In the genomic region with DNA sequence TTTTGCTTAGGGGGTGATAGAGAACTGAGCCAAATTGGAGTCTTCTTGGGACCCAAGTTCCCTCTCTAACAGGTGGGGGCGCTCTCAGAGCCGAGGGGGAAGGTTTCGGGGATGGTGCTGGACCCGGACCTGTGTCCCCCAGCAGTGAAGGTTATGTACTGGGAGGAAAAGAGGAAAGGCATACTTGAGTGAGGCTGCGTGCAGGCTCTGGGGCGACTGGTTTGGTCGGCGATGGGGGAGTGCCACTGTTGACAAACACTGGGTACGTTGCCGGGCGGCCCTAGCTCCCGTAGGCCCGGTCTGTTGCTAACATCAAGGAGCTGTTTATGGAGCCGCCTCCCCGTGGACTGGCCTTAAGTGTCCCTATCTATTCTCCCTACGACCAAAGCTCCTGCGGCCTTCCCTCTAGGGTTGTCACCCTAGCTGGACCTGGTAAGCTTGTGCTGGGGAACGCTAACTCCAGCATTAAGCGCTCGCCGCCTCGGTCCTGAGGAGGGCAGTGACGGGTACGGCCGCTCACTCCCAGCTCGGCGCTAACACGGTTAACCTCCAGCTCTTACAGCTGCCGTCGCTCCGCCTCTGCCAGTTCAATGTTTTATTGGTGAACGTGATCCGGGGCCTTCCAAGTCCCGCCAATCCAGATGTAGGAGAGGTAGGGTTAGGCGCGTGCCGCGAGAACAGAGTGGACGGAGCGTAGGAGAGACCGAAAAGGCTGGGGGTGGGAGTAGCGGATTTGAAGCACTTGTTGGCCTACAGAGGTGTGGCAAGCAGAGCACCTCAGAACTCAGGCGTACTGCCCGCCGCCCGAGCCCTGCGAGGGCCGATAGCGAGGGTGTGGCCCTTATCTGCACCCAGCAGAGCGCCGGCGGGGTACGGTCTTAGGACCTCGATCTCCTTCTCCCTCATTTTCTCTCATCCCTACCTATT, we compare ENCODE assay signal across 8 cellular contexts. TPM values are rescaled to one million over a fixed set of nuclear protein-coding genes. Genes with fewer than 3 reads are reported as not detected.
DNase-seq lines count a peak whose midpoint lies in the region; ATAC-seq and TF ChIP-seq lines count a peak whose summit lies in the region.

PPOX (plus strand) TSS at position 685 of the 927 bp plus-strand sequence. CDS start 422 bp downstream, outside the sequence.

- ATAC-seq in GM21576 (IDR thresholded peaks at IDR 0.05; ENCODE audit: unreplicated experiment), result peak; percentile 91

- TF ChIP-seq EP300 in Ishikawa (IDR thresholded peaks at IDR 0.05; ENCODE audit: borderline replicate concordance), result no peak

- peak; percentile 99 for DNase-seq in DMS53 (lab: John Stamatoyannopoulos, UW)
- peak; percentile 77 for DNase-seq in OCI-M2 (lab: John Stamatoyannopoulos, UW; ENCODE audit: unreplicated experiment)
- peak; percentile 81 for DNase-seq in activated T-cell treated with anti-CD3 and anti-CD28 coated beads for 4 hours
- DNase-seq in epithelial cell of prostate (ENCODE audit: low read depth, low spot score), result peak; percentile 94
- DNase-seq in mucosa of gallbladder (ENCODE audit: low spot score), result peak; percentile 97
- DNase-seq in stimulated activated CD8-positive, alpha-beta memory T cell treated with anti-CD3 and anti-CD28 coated beads, Interleukin-4, amount 100 ng/mL, for 4 hours (ENCODE audit: low read depth in 2 of 2, low spot score in 1 of 2), result peak; percentile 80 to 83

- H3K27ac ChIP-seq in epithelial cell of prostate, result peak within 1 kb of the TSS; percentile 56

- TF ChIP-seq RAD21 in Ishikawa (IDR thresholded peaks at IDR 0.05; ENCODE audit: low read depth), result no peak; the same call in 1 of the 2 replicates

TF ChIP-seq in Ishikawa, 13 proteins besides CTCF, POLR2A, EP300 and RAD21:
- TF ChIP-seq ZBTB7A (IDR thresholded peaks at IDR 0.05; ENCODE audit: low read depth), result 0 out of 2 replicates have a peak, but pooled peaks have one; percentile 26
- TF ChIP-seq, protein P1, sequence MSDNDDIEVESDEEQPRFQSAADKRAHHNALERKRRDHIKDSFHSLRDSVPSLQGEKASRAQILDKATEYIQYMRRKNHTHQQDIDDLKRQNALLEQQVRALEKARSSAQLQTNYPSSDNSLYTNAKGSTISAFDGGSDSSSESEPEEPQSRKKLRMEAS (IDR thresholded peaks at IDR 0.05), result peak; percentile 89
- no peak for TF ChIP-seq TEAD4 (IDR thresholded peaks at IDR 0.05)
- TF ChIP-seq TAF1 (IDR thresholded peaks at IDR 0.05; ENCODE audit: low read depth), result no peak
- no peak for TF ChIP-seq YY1 (IDR thresholded peaks at IDR 0.05; ENCODE audit: low read depth)
- no peak for TF ChIP-seq CREB1 (IDR thresholded peaks at IDR 0.05; ENCODE audit: low read depth)
- TF ChIP-seq, protein P2, sequence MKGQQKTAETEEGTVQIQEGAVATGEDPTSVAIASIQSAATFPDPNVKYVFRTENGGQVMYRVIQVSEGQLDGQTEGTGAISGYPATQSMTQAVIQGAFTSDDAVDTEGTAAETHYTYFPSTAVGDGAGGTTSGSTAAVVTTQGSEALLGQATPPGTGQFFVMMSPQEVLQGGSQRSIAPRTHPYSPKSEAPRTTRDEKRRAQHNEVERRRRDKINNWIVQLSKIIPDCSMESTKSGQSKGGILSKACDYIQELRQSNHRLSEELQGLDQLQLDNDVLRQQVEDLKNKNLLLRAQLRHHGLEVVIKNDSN (IDR thresholded peaks at IDR 0.05), result peak; percentile 85
- no peak for TF ChIP-seq FOXM1 (IDR thresholded peaks at IDR 0.05; ENCODE audit: borderline replicate concordance, low read depth)
- peak; percentile 9; the same call in 1 of the 2 replicates for TF ChIP-seq EGR1 (IDR thresholded peaks at IDR 0.05)

RNA-seq across cellular contexts. Expression of gene PPOX, which starts in this region (rescaled TPM):
- total RNA-seq in mucosa of gallbladder, result 25.6 TPM

Comparison
In these comparisons a context has a peak if more than half of its experiments do, and no peak if none do; other contexts are left out.
1. Peak in every context shown above with its lines: DNase-seq, ATAC-seq and H3K27ac ChIP-seq.